Comparison of ENCODE assay signal across 15 cellular contexts in the genomic region with DNA sequence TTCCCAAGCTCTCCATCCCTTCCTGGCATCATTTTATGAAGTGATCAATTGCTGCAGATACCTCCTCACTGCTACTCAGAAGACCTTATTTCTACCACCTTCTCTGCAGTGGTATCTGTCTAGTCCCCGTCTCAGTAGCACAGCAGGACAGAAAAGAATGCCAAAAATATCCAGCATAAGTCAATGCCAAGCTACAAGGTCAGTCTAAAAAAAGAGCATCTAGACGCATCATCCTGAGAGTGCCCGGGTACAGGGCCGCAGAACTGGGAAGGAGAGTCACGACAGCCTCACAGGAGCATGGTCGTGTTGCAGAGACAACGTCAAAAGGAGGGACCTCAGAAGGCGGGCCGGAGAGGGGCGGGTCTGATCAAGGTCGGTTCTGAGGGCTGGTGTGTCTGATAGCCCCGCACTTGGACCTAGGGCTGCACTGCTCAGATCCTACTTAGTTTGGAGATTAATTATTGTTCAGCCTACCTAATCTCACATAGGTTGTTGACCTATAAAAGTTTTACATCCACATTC. TPM values are rescaled to one million over a fixed set of nuclear protein-coding genes. Genes with fewer than 3 reads are reported as not detected.
DNase-seq lines count a peak whose midpoint lies in the region; ATAC-seq and TF ChIP-seq lines count a peak whose summit lies in the region.
"Had no signal": no experiment of that assay in that cellular context is flagged by ENCODE, and none has a peak within 500 bp of the region (broad histone marks: within the 10 kb centered on the region; RNA-seq: fewer than 3 reads in every experiment).

No MANE protein-coding gene starts in this region.

- WGBS in heart left ventricle, 4 donors: 62 to 72% (median 67%) methylated on average over 12 of the region's 12 CpGs
- WGBS in right cardiac atrium: 68% methylated on average over 12 of the region's 12 CpGs
- 91 to 100% methylated on average over 2 to 12 of the region's 12 CpGs for WGBS in endodermal cell (ENCODE audit: insufficient coverage in 1 of 2, insufficient read length in 1 of 2), 2 experiments
- WGBS in smooth muscle cell (ENCODE audit: low lambda C conversion rate): 86% methylated on average over 12 of the region's 12 CpGs

- H3K4me1 ChIP-seq in heart left ventricle (peaks cover 0 to 4% (median 0%) of the 10 kb centered on the region in 12 donors), right cardiac atrium (ENCODE audit: control insufficient read depth, insufficient read depth, low read length) (no peaks in the 10 kb centered on the region), endodermal cell (ENCODE audit: control insufficient read depth, insufficient read depth, low read length) (no peaks in the 10 kb centered on the region), smooth muscle cell (ENCODE audit: low read depth) (no peaks in the 10 kb centered on the region)
- H3K4me1 ChIP-seq: BLaER1 treated with 17β-estradiol and CSF1 and Interleukin-3, amounts not matched to agents 10 nM and 100 nM had no signal

- H3K9me3 ChIP-seq in heart left ventricle (no peaks in the 10 kb centered on the region), right cardiac atrium (ENCODE audit: control insufficient read depth, low read length) (no peaks in the 10 kb centered on the region), endodermal cell (ENCODE audit: control insufficient read depth, low read length) (no peaks in the 10 kb centered on the region), smooth muscle cell (replicated peaks; ENCODE audit: low read depth) (no peaks in the 10 kb centered on the region)

- H3K27ac Mint-ChIP-seq in WTC11 (peak overlapping the region; percentile 90), endodermal cell (no peak overlapping the region)
- H3K27ac Mint-ChIP-seq: B cell; CD8-positive, alpha-beta T cell; IgD-negative memory B cell had no signal

- H3K27ac ChIP-seq in heart left ventricle (no peak overlapping the region), right cardiac atrium (ENCODE audit: low read length) (no peak overlapping the region), endodermal cell (ENCODE audit: low read depth, low read length) (no peak overlapping the region), smooth muscle cell (ENCODE audit: low read depth) (no peak overlapping the region)
- H3K27ac ChIP-seq: BLaER1 treated with 17β-estradiol and CSF1 and Interleukin-3, amounts not matched to agents 10 nM and 100 nM had no signal

- ATAC-seq in heart left ventricle (peak in 3 of 4 donors; percentile 15 to 49 (median 31)), right cardiac atrium (no peak), WTC11 (no peak)
- ATAC-seq: CD8-positive, alpha-beta T cell; HepG2 had no signal

- H3K4me1 Mint-ChIP-seq in WTC11: peaks cover 50% of the 10 kb centered on the region
- peaks cover 18% of the 10 kb centered on the region for H3K4me1 Mint-ChIP-seq in endodermal cell
- H3K4me1 Mint-ChIP-seq: B cell, IgD-negative memory B cell had no signal

- TF ChIP-seq CTCF in heart left ventricle (IDR thresholded peaks at IDR 0.05) (no peak), WTC11 (IDR thresholded peaks at IDR 0.05) (no peak), endodermal cell (conservative IDR thresholded peaks at IDR 0.05) (no peak), smooth muscle cell (IDR thresholded peaks at IDR 0.05; ENCODE audit: borderline replicate concordance, insufficient read depth, poor library complexity, severe bottlenecking) (no peak)

- H3K36me3 ChIP-seq in heart left ventricle: no peaks in the 10 kb centered on the region
- H3K36me3 ChIP-seq in endodermal cell (ENCODE audit: control insufficient read depth, insufficient read depth, low read length): no peaks in the 10 kb centered on the region
- no peaks in the 10 kb centered on the region for H3K36me3 ChIP-seq in smooth muscle cell (ENCODE audit: low read depth)
- H3K36me3 ChIP-seq: BLaER1 treated with 17β-estradiol and CSF1 and Interleukin-3, amounts not matched to agents 10 nM and 100 nM had no signal

- intact Hi-C loops in heart left ventricle (cut with DNase I) (no loop called here), right cardiac atrium (cut with DNase I) (no loop called here)

- H3K9me3 Mint-ChIP-seq in WTC11: peaks cover 12% of the 10 kb centered on the region
- H3K9me3 Mint-ChIP-seq in endodermal cell: peaks cover 9% of the 10 kb centered on the region
- H3K9me3 Mint-ChIP-seq: CD8-positive, alpha-beta T cell had no signal

- DNase-seq in heart left ventricle: no peak
- no peak for DNase-seq in right cardiac atrium
- DNase-seq in WTC11 (ENCODE audit: low spot score): no peak
- DNase-seq in endodermal cell: peak; percentile 17
- no peak for DNase-seq in smooth muscle cell (lab: John Stamatoyannopoulos, UW; ENCODE audit: unreplicated experiment)
- DNase-seq in DMS79 treated with DMSO at 0.1 percent for 48 hours (lab: John Stamatoyannopoulos, UW): no peak
- DNase-seq: Calu3; CD8-positive, alpha-beta T cell; DND-41; EL; HCEC 1CT had no signal

- H3K4me3 Mint-ChIP-seq in WTC11 (no peak overlapping the region), endodermal cell (no peak overlapping the region)
- H3K4me3 Mint-ChIP-seq: B cell; CD8-positive, alpha-beta T cell; IgD-negative memory B cell had no signal

- H3K4me3 ChIP-seq in heart left ventricle (no peak overlapping the region), right cardiac atrium (ENCODE audit: low read length) (no peak overlapping the region), endodermal cell (ENCODE audit: low read length) (no peak overlapping the region), smooth muscle cell (no peak overlapping the region)
- H3K4me3 ChIP-seq: BLaER1 treated with 17β-estradiol and CSF1 and Interleukin-3, amounts not matched to agents 10 nM and 100 nM had no signal

- CTCF ChIA-PET in WTC11 (lab: Charles Lee): interaction anchor here (1.6 kb wide), 1 partner anchor 22 kb away, joined by 4 read pairs; no protein-coding TSS in a partner anchor

- H3K27me3 Mint-ChIP-seq in WTC11 (ENCODE audit: low read depth) (peaks cover 42% of the 10 kb centered on the region), endodermal cell (ENCODE audit: insufficient read depth) (peaks cover 9% of the 10 kb centered on the region)
- H3K27me3 Mint-ChIP-seq: IgD-negative memory B cell had no signal

- H4K20me1 ChIP-seq in smooth muscle cell (ENCODE audit: low read depth): no peaks in the 10 kb centered on the region
- H4K20me1 ChIP-seq: BLaER1 treated with 17β-estradiol and CSF1 and Interleukin-3, amounts not matched to agents 10 nM and 100 nM had no signal

- H3K27me3 ChIP-seq in heart left ventricle (peaks cover 0 to 5% (median 0%) of the 10 kb centered on the region in 9 donors), right cardiac atrium (ENCODE audit: control insufficient read depth, insufficient read depth) (no peaks in the 10 kb centered on the region), endodermal cell (ENCODE audit: control insufficient read depth, insufficient read depth, low read length, poor library complexity, severe bottlenecking) (no peaks in the 10 kb centered on the region), smooth muscle cell (ENCODE audit: low read depth) (no peaks in the 10 kb centered on the region)
- H3K27me3 ChIP-seq: BLaER1 treated with 17β-estradiol and CSF1 and Interleukin-3, amounts not matched to agents 10 nM and 100 nM had no signal

- H2AFZ ChIP-seq in smooth muscle cell (ENCODE audit: low read depth): no peak overlapping the region

- no peak for TF ChIP-seq POLR2A in heart left ventricle (IDR thresholded peaks at IDR 0.05)

- no peaks in the 10 kb centered on the region for H3K79me2 ChIP-seq in smooth muscle cell (ENCODE audit: low read depth)

- no peaks in the 10 kb centered on the region for H3F3A ChIP-seq in smooth muscle cell (ENCODE audit: low read depth)

- POLR2A ChIA-PET in WTC11 (lab: Charles Lee): no interaction called here

- H3K36me3 Mint-ChIP-seq in WTC11: peaks cover 17% of the 10 kb centered on the region
- H3K36me3 Mint-ChIP-seq in endodermal cell (ENCODE audit: low read depth): no peaks in the 10 kb centered on the region
- H3K36me3 Mint-ChIP-seq: CD8-positive, alpha-beta T cell; IgD-negative memory B cell had no signal

- no peak overlapping the region for H3K4me2 ChIP-seq in smooth muscle cell
- H3K4me2 ChIP-seq: BLaER1 treated with 17β-estradiol and CSF1 and Interleukin-3, amounts not matched to agents 10 nM and 100 nM had no signal

- no peak overlapping the region for H3K9ac ChIP-seq in endodermal cell (ENCODE audit: extremely low read depth, low read length, poor library complexity, severe bottlenecking)
- no peak overlapping the region for H3K9ac ChIP-seq in smooth muscle cell (ENCODE audit: low read depth)
- H3K9ac ChIP-seq: BLaER1 treated with 17β-estradiol and CSF1 and Interleukin-3, amounts not matched to agents 10 nM and 100 nM had no signal

TF ChIP-seq in WTC11, 78 proteins besides CTCF, POLR2A, EP300 and RAD21 (continues in another document):
- TF ChIP-seq, protein P1, sequence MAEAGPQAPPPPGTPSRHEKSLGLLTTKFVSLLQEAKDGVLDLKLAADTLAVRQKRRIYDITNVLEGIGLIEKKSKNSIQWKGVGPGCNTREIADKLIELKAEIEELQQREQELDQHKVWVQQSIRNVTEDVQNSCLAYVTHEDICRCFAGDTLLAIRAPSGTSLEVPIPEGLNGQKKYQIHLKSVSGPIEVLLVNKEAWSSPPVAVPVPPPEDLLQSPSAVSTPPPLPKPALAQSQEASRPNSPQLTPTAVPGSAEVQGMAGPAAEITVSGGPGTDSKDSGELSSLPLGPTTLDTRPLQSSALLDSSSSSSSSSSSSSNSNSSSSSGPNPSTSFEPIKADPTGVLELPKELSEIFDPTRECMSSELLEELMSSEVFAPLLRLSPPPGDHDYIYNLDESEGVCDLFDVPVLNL (CRISPR knock-in tag; IDR thresholded peaks at IDR 0.05; ENCODE audit: borderline replicate concordance, low read depth): no peak

RNA-seq across cellular contexts. Expression of a gene that starts 24.3 kb away (rescaled TPM):
- total RNA-seq in heart left ventricle: 1 to 10 TPM in 5 of 9 donors, under 1 TPM in 4; 0.58 to 3.2 (median 1.1) TPM
- polyA plus RNA-seq in heart left ventricle: under 1 TPM; 0.19 to 0.65 TPM
- 1 to 10 TPM in 2 of 4 donors, under 1 TPM in 1, not detected in 1; 0.65 to 2.0 (median 1.2) TPM for total RNA-seq in right cardiac atrium
- polyA plus RNA-seq in right cardiac atrium: 0.34 TPM
- total RNA-seq in WTC11 (2021): 20.5 to 30.1 TPM (median 27.8 TPM) in 3 replicates
- total RNA-seq in endodermal cell: 10 to 100 TPM in 1 of 2 donors, 1 to 10 TPM in 1; 4.1 to 11.9 TPM
- 1.9 TPM for polyA plus RNA-seq in endodermal cell (2013, experiment 1 of 2)
- polyA plus RNA-seq in endodermal cell (2013, experiment 2 of 2): 1.2 TPM
- total RNA-seq in smooth muscle cell: 0.13 TPM in 1 of 2 replicates, not detected in the other
- polyA plus RNA-seq in smooth muscle cell: 0.56 TPM in 1 of 2 replicates, not detected in the other
- total RNA-seq: Calu3, HepG2 had no signal
- polyA plus RNA-seq: HepG2, IgD-negative memory B cell had no signal

Comparison
In these comparisons a context has a peak if more than half of its experiments do, and no peak if none do; other contexts are left out.
1. ATAC-seq: peak in heart left ventricle (3 of 4); none in right cardiac atrium (0 of 2) and WTC11 (single experiment).